In genomic region chr19:13846533-13847032, GRCh38 we compare ENCODE assay signal across 1 cellular context.
TF ChIP-seq lines count a peak whose summit lies in the region.

No MANE protein-coding gene starts in this region.

TF ChIP-seq in HepG2, 621 proteins besides CTCF, POLR2A, EP300 and RAD21 (continued from another document and continues in another):
- no peak; the same call in 1 of the 2 replicates for TF ChIP-seq IRF2 (CRISPR knock-in tag; IDR thresholded peaks at IDR 0.05)
- TF ChIP-seq ZNF451 (CRISPR knock-in tag; IDR thresholded peaks at IDR 0.05), result 0 out of 2 replicates have a peak, but pooled peaks have one; percentile 23
- TF ChIP-seq ZNF280D (CRISPR knock-in tag; IDR thresholded peaks at IDR 0.05), result 0 out of 2 replicates have a peak, but pooled peaks have one; percentile 23
- TF ChIP-seq CENPT (CRISPR knock-in tag; IDR thresholded peaks at IDR 0.05; ENCODE audit: low read depth), result no peak
- peak in 1 of 2 experiments; percentile 43; a peak in 1 of 4 replicates for TF ChIP-seq KLF16 (CRISPR knock-in tag; IDR thresholded peaks at IDR 0.05)
- TF ChIP-seq ZNF788 (CRISPR knock-in tag; IDR thresholded peaks at IDR 0.05; ENCODE audit: borderline replicate concordance), result no peak
- TF ChIP-seq SMARCC2 (IDR thresholded peaks at IDR 0.05), result no peak
- TF ChIP-seq ZNF766 (CRISPR knock-in tag; IDR thresholded peaks at IDR 0.05; ENCODE audit: borderline replicate concordance), result no peak
- TF ChIP-seq TEF (CRISPR knock-in tag; IDR thresholded peaks at IDR 0.05), result no peak
- no peak for TF ChIP-seq SSRP1 (CRISPR knock-in tag; IDR thresholded peaks at IDR 0.05)
- TF ChIP-seq ZNF414 (CRISPR knock-in tag; IDR thresholded peaks at IDR 0.05), result no peak
- no peak for TF ChIP-seq DDIT3 (CRISPR knock-in tag; IDR thresholded peaks at IDR 0.05)
- TF ChIP-seq FOXK1 (CRISPR knock-in tag; IDR thresholded peaks at IDR 0.05; ENCODE audit: borderline replicate concordance, low read depth), result no peak
- no peak for TF ChIP-seq ZNF841 (CRISPR knock-in tag; IDR thresholded peaks at IDR 0.05; ENCODE audit: borderline replicate concordance)
- peak; percentile 61; the same call in 1 of the 2 replicates for TF ChIP-seq ZNF124 (CRISPR knock-in tag; IDR thresholded peaks at IDR 0.05)
- TF ChIP-seq FOXA3 (CRISPR knock-in tag; IDR thresholded peaks at IDR 0.05), result peak; percentile 49
- no peak for TF ChIP-seq ZBTB25 (CRISPR knock-in tag; IDR thresholded peaks at IDR 0.05)
- no peak for TF ChIP-seq ZNF777 (CRISPR knock-in tag; IDR thresholded peaks at IDR 0.05)
- TF ChIP-seq ZNF101 (CRISPR knock-in tag; IDR thresholded peaks at IDR 0.05; ENCODE audit: borderline replicate concordance, low read depth), result no peak
- TF ChIP-seq ZMYM4 (CRISPR knock-in tag; IDR thresholded peaks at IDR 0.05), result peak; percentile 40; the same call in 1 of the 2 replicates
- TF ChIP-seq ZNF816 (CRISPR knock-in tag; IDR thresholded peaks at IDR 0.05; ENCODE audit: borderline replicate concordance), result 0 out of 2 replicates have a peak, but pooled peaks have one; percentile 17
- no peak for TF ChIP-seq ZNF224 (CRISPR knock-in tag; IDR thresholded peaks at IDR 0.05)
- TF ChIP-seq SIN3A (IDR thresholded peaks at IDR 0.05; ENCODE audit: borderline replicate concordance, low read depth, low read length), result peak; percentile 54; the same call in 1 of the 2 replicates
- peak; percentile 48; the same call in 1 of the 2 replicates for TF ChIP-seq RFX5 (IDR thresholded peaks at IDR 0.05; ENCODE audit: low read depth, low read length)
- TF ChIP-seq HOXA5 (CRISPR knock-in tag; IDR thresholded peaks at IDR 0.05), result 0 out of 2 replicates have a peak, but pooled peaks have one; percentile 14
- TF ChIP-seq SRSF1 (optimal IDR thresholded peaks at IDR 0.05; ENCODE audit: low read depth, low read length), result peak; percentile 55
- TF ChIP-seq SNRNP70 (IDR thresholded peaks at IDR 0.05; ENCODE audit: low read depth, low read length), result no peak
- TF ChIP-seq FOXK2 (IDR thresholded peaks at IDR 0.05), result no peak
- TF ChIP-seq SRSF9 (IDR thresholded peaks at IDR 0.05; ENCODE audit: borderline replicate concordance, insufficient read depth, low read depth, low read length, poor library complexity, severe bottlenecking), result no peak
- no peak for TF ChIP-seq ZMAT3 (CRISPR knock-in tag; conservative IDR thresholded peaks at IDR 0.05)
- TF ChIP-seq ZBTB10 (CRISPR knock-in tag; IDR thresholded peaks at IDR 0.05; ENCODE audit: borderline replicate concordance), result no peak
- TF ChIP-seq ZNF619 (CRISPR knock-in tag; IDR thresholded peaks at IDR 0.05), result 0 out of 2 replicates have a peak, but pooled peaks have one; percentile 15
- no peak for TF ChIP-seq ZNF446 (CRISPR knock-in tag; IDR thresholded peaks at IDR 0.05)
- no peak for TF ChIP-seq ATF3 (CRISPR knock-in tag; IDR thresholded peaks at IDR 0.05)
- no peak for TF ChIP-seq NR0B2 (CRISPR knock-in tag; IDR thresholded peaks at IDR 0.05)
- TF ChIP-seq HMG20A (CRISPR knock-in tag; IDR thresholded peaks at IDR 0.05; ENCODE audit: borderline replicate concordance), result peak; percentile 32; the same call in 1 of the 2 replicates
- TF ChIP-seq TFE3 (CRISPR knock-in tag; IDR thresholded peaks at IDR 0.05), result peak; percentile 18
- no peak for TF ChIP-seq IRF1 (CRISPR knock-in tag; IDR thresholded peaks at IDR 0.05; ENCODE audit: low read depth)
- TF ChIP-seq ISL2 (CRISPR knock-in tag; IDR thresholded peaks at IDR 0.05), result peak; percentile 48; the same call in 1 of the 2 replicates
- TF ChIP-seq GPBP1L1 (CRISPR knock-in tag; IDR thresholded peaks at IDR 0.05), result no peak
- peak; percentile 86; the same call in 1 of the 2 replicates for TF ChIP-seq ZNF431 (CRISPR knock-in tag; IDR thresholded peaks at IDR 0.05; ENCODE audit: borderline replicate concordance, low read depth)
- no peak for TF ChIP-seq CCDC6 (CRISPR knock-in tag; IDR thresholded peaks at IDR 0.05)
- TF ChIP-seq GATA4 (IDR thresholded peaks at IDR 0.05; ENCODE audit: borderline replicate concordance, low read depth), result no peak
- TF ChIP-seq ARHGAP35 (CRISPR knock-in tag; IDR thresholded peaks at IDR 0.05; ENCODE audit: borderline replicate concordance), result no peak
- 0 out of 2 replicates have a peak, but pooled peaks have one; percentile 38 for TF ChIP-seq ZNF232 (CRISPR knock-in tag; IDR thresholded peaks at IDR 0.05; ENCODE audit: borderline replicate concordance)
- TF ChIP-seq ZBED4 (CRISPR knock-in tag; IDR thresholded peaks at IDR 0.05; ENCODE audit: borderline replicate concordance), result peak; percentile 16; the same call in 1 of the 2 replicates
